ENCODE assay signal across 8 cellular contexts in genomic region chr2:224946911-224947310, GRCh38.
DNase-seq lines count a peak whose midpoint lies in the region; ATAC-seq and TF ChIP-seq lines count a peak whose summit lies in the region.

No MANE protein-coding gene starts in this region.

- DNase-seq in GM13977 (ENCODE audit: low spot score), result peak; percentile 28
- peak; percentile 69 for DNase-seq in M059J (ENCODE audit: low read depth)
- DNase-seq in mammary epithelial cell, result peak; percentile 43
- no peak for DNase-seq in psoas muscle
- DNase-seq in activated effector memory CD4-positive, alpha-beta T cell treated with anti-CD3 and anti-CD28 coated beads, Interleukin-2, amount 50 U/mL, for 16 hours, result no peak
- no peak for DNase-seq in DMS53 (lab: John Stamatoyannopoulos, UW)
- no peak for DNase-seq in LoVo (ENCODE audit: low spot score)

- BruUV-seq in mammary epithelial cell (replicated peaks; lab: Mats Ljungman, UMichigan), result no TSS peak

- H3K4me3 ChIP-seq in mammary epithelial cell (replicated peaks in 1 of 3; ENCODE audit: insufficient read depth in 1 of 3, low read depth in 2 of 3, low read length in 3 of 3) (no peak overlapping the region), psoas muscle (peak overlapping the region; percentile 31)

- peak; percentile 68 for ATAC-seq in GM21825 (IDR thresholded peaks at IDR 0.05; ENCODE audit: unreplicated experiment)
- no peak for ATAC-seq in psoas muscle

- H3K9ac ChIP-seq in mammary epithelial cell (ENCODE audit: insufficient read depth, low read length), result no peak overlapping the region

- WGBS in mammary epithelial cell (ENCODE audit: low coverage, missing lambda C conversion rate), result 77% methylated on average over 7 of the region's 7 CpGs
- WGBS in psoas muscle, 3 donors, result 61 to 72% (median 68%) methylated on average over 7 of the region's 7 CpGs

- no peaks in the 10 kb centered on the region for H3K27me3 ChIP-seq in mammary epithelial cell (ENCODE audit: insufficient read depth, low read length)
- no peaks in the 10 kb centered on the region for H3K27me3 ChIP-seq in psoas muscle (ENCODE audit: insufficient read depth in 3 of 3, low read length in 2 of 3)

- H3K27ac ChIP-seq in mammary epithelial cell (ENCODE audit: insufficient read depth, low read depth, low read length), result no peak overlapping the region
- no peak overlapping the region for H3K27ac ChIP-seq in psoas muscle

- H3K9me3 ChIP-seq in mammary epithelial cell (replicated peaks; ENCODE audit: insufficient read depth, low read length) (no peaks in the 10 kb centered on the region), psoas muscle (no peaks in the 10 kb centered on the region)

- TF ChIP-seq CTCF in GM13977 (IDR thresholded peaks at IDR 0.05; ENCODE audit: extremely low read depth, insufficient read depth, missing control alignments) (no peak), mammary epithelial cell (conservative IDR thresholded peaks at IDR 0.05 in 1 of 2, IDR thresholded peaks at IDR 0.05 in 1 of 2; ENCODE audit: extremely low read depth in 1 of 2, insufficient read depth in 1 of 2, low read depth in 1 of 2, low read length in 2 of 2) (no peak), psoas muscle (IDR thresholded peaks at IDR 0.05) (no peak)

- dilution Hi-C loops in mammary epithelial cell (cut with HindIII; ENCODE audit: low sequenced_read_pairs), result no loop called here

- H3K79me2 ChIP-seq in mammary epithelial cell (ENCODE audit: insufficient read depth, low read length), result no peaks in the 10 kb centered on the region

- CTCF ChIA-PET in mammary epithelial cell (lab: Charles Lee; ENCODE audit: low non-redundant PET), result no interaction called here

- H2AFZ ChIP-seq in mammary epithelial cell (ENCODE audit: low read depth, low read length), result no peak overlapping the region

- in situ Hi-C loops in GM13977 (cut with MboI; ENCODE audit: low pct_unique_long_range_greater_than_20kb, low sequenced_read_pairs, unreplicated experiment), result no loop called here
- in situ Hi-C loops in mammary epithelial cell (cut with MboI; ENCODE audit: low sequenced_read_pairs in 2 of 2), result no loop called here

- H3K36me3 ChIP-seq in mammary epithelial cell (ENCODE audit: insufficient read depth, low read length) (no peaks in the 10 kb centered on the region), psoas muscle (ENCODE audit: insufficient read depth in 1 of 2, low read depth in 1 of 2) (no peaks in the 10 kb centered on the region)

- no peaks in the 10 kb centered on the region for H4K20me1 ChIP-seq in mammary epithelial cell (ENCODE audit: insufficient read depth, low read length)

- peaks cover 5% of the 10 kb centered on the region for H3K4me1 ChIP-seq in mammary epithelial cell (ENCODE audit: insufficient read depth, low read length)
- no peaks in the 10 kb centered on the region for H3K4me1 ChIP-seq in psoas muscle

- intact Hi-C loops in mammary epithelial cell (cut with micrococcal nuclease) (no loop called here), psoas muscle (cut with DNase I) (no loop called here)

- no peak overlapping the region for H3K4me2 ChIP-seq in mammary epithelial cell (ENCODE audit: insufficient read depth, low read depth, low read length)

Comparison
In these comparisons a context has a peak if more than half of its experiments do, and no peak if none do; other contexts are left out.
1. DNase-seq: peak in GM13977 (single experiment), M059J (single experiment) and mammary epithelial cell (single experiment); none in psoas muscle (0 of 2), activated effector memory CD4-positive, alpha-beta T cell treated with anti-CD3 and anti-CD28 coated beads, Interleukin-2, amount 50 U/mL, for 16 hours (single experiment), DMS53 (single experiment) and LoVo (single experiment).